8 cellular contexts compared by ENCODE assay signal in the genomic region with DNA sequence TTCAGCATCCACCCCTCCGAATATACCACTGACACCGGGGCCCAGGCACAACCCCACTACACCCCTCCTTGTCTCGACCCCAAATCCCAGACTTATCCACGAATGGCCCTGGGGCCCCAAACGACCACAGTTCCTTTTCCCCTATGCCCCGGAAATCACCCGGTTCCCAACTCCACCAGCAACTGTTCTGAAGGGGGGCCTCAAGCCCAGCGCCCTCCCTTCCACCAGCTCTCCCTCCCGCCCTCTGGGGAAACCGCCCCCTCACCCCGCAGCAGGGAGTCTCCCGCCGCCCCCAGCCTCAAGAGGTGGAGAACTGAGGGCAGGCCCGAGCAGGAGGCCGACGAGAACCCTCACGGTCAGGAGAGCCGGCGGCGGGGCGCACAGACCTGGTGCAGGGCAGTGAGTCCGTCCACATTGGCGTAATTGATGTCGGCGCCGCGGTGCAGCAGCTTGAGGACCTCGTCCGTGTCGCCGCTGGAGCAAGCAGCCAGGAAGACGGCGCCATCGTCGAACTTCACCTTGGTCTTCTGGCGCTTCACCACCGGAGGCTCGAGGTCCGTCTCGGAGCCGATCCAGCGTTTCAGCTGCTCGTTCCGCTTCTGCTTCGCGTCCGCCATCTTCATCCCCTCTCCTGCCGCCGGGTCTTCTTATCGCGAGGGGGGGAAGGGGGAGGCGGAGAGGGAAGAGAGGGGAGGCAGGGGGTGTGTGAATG.
DNase-seq lines count a peak whose midpoint lies in the region; ATAC-seq and TF ChIP-seq lines count a peak whose summit lies in the region.

No MANE protein-coding gene starts in this region.

- peak overlapping the region; percentile 99 for H3K27ac Mint-ChIP-seq in activated T-cell treated with anti-CD3 and anti-CD28 coated beads, Interleukin-2, amount 50 U/mL, for 24 hours
- peak overlapping the region; percentile 100 for H3K27ac Mint-ChIP-seq in nephron progenitor cell

- peaks cover 27% of the 10 kb centered on the region for H3K36me3 Mint-ChIP-seq in activated T-cell treated with anti-CD3 and anti-CD28 coated beads, Interleukin-2, amount 50 U/mL, for 24 hours (ENCODE audit: low read depth)
- H3K36me3 Mint-ChIP-seq in nephron progenitor cell (ENCODE audit: low read depth) = peaks cover 9% of the 10 kb centered on the region

- peaks cover 41% of the 10 kb centered on the region for H3K4me1 Mint-ChIP-seq in activated T-cell treated with anti-CD3 and anti-CD28 coated beads, Interleukin-2, amount 50 U/mL, for 24 hours (ENCODE audit: low read depth)
- peaks cover 42% of the 10 kb centered on the region for H3K4me1 Mint-ChIP-seq in nephron progenitor cell

- H3K27me3 Mint-ChIP-seq in activated T-cell treated with anti-CD3 and anti-CD28 coated beads, Interleukin-2, amount 50 U/mL, for 24 hours = no peaks in the 10 kb centered on the region
- no peaks in the 10 kb centered on the region for H3K27me3 Mint-ChIP-seq in nephron progenitor cell (ENCODE audit: low read depth, poor library complexity)

- H3K9me3 Mint-ChIP-seq in activated T-cell treated with anti-CD3 and anti-CD28 coated beads, Interleukin-2, amount 50 U/mL, for 24 hours = no peaks in the 10 kb centered on the region
- peaks cover 5% of the 10 kb centered on the region for H3K9me3 Mint-ChIP-seq in nephron progenitor cell

- peak overlapping the region; percentile 97 for H3K4me3 ChIP-seq in fibroblast of mammary gland (ENCODE audit: control insufficient read depth, low read depth, low read length)

- peak; percentile 27 for DNase-seq in NCI-H2107 (lab: John Stamatoyannopoulos, UW)
- no peak for DNase-seq in NCI-H2107 treated with DMSO at 0.1 percent for 48 hours (lab: John Stamatoyannopoulos, UW; ENCODE audit: unreplicated experiment)
- DNase-seq in NCI-H2227 treated with DMSO at 0.1 percent for 48 hours (lab: John Stamatoyannopoulos, UW) = peak; percentile 68
- DNase-seq in activated T-cell treated with anti-CD3 and anti-CD28 coated beads, Interleukin-2, amount 50 U/mL, for 24 hours = peak; percentile 75
- DNase-seq in fibroblast of mammary gland (ENCODE audit: low read depth) = peak; percentile 37
- no peak for DNase-seq in nephron progenitor cell
- DNase-seq in superior temporal gyrus (ENCODE audit: extremely low spot score) = peak; percentile 26

- TF ChIP-seq CTCF in fibroblast of mammary gland (conservative IDR thresholded peaks at IDR 0.05; ENCODE audit: control insufficient read depth, insufficient read depth, low read depth, low read length) = no peak
- TF ChIP-seq CTCF in nephron progenitor cell (IDR thresholded peaks at IDR 0.05) = no peak

- peak; percentile 29 for ATAC-seq in HG02642 (IDR thresholded peaks at IDR 0.05; ENCODE audit: poor library complexity, unreplicated experiment)

- H3K4me3 Mint-ChIP-seq in activated T-cell treated with anti-CD3 and anti-CD28 coated beads, Interleukin-2, amount 50 U/mL, for 24 hours = peak overlapping the region; percentile 97
- H3K4me3 Mint-ChIP-seq in nephron progenitor cell = peak overlapping the region; percentile 90

Comparison
In these comparisons a context has a peak if more than half of its experiments do, and no peak if none do; other contexts are left out.
1. DNase-seq: peak in NCI-H2107 (single experiment), NCI-H2227 treated with DMSO at 0.1 percent for 48 hours (single experiment), activated T-cell treated with anti-CD3 and anti-CD28 coated beads, Interleukin-2, amount 50 U/mL, for 24 hours (single experiment), fibroblast of mammary gland (single experiment) and superior temporal gyrus (single experiment); none in NCI-H2107 treated with DMSO at 0.1 percent for 48 hours (single experiment) and nephron progenitor cell (single experiment).